ENCODE assay signal across 8 cellular contexts in the genomic region with DNA sequence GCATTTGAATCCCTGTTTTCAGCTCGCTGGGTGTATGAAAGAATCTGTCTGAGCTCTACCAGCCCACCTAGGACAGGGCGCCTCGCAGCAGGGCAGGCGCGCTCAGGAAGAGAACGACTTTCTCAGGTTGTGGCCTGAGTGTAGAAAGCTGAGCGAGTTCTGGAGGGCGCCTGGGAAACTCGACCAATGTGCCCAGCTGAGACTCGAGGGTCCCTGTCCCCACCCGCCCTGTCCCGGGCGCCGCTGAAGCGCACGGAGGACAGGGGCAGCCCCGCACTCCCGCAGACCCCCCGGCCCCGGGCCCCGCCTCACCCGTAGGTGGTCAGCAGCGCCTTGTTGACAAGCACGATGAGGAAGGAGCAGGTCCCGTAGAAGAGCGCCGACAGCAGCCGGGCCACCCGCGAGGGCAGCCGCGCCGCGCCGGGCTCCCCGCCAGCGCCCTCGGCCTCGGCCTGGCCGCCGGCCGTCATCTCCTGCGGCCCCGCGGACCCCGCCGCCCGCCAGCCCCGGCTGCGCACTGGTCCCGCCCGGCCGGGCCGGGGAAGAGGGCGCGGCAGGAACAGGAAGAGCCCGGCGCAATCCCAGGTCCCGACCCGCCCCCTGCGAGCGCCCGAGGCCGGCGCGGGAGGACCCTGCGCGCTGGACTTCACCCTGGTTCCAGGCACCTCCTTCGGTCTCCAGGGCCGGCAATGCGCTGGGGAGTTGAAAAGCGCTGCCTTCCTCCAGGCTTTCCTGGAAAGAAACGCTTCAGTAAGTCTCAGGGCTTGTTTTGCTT. TPM values are rescaled to one million over a fixed set of nuclear protein-coding genes. Genes with fewer than 3 reads are reported as not detected.
DNase-seq lines count a peak whose midpoint lies in the region; ATAC-seq, FAIRE-seq and TF ChIP-seq lines count a peak whose summit lies in the region.

A gene (minus strand): TSS at position 547 of the 775 bp plus-strand sequence. CDS start 77 bp downstream, at position 470.

- no peaks in the 10 kb centered on the region for H3K27me3 ChIP-seq in pancreas

- H3K4me3 ChIP-seq in astrocyte of the spinal cord (ENCODE audit: low read depth, low read length) (peak within 1 kb of the TSS; percentile 58), pancreas (peak within 1 kb of the TSS; percentile 35 to 69 (median 60))

- TF ChIP-seq CTCF in GM13976 (IDR thresholded peaks at IDR 0.05; ENCODE audit: borderline replicate concordance, control extremely low read depth, extremely low read depth, insufficient read depth, missing control alignments) = no peak
- no peak for TF ChIP-seq CTCF in astrocyte of the spinal cord (IDR thresholded peaks at IDR 0.05; ENCODE audit: low read depth, low read length)
- no peak for TF ChIP-seq CTCF in pancreas (IDR thresholded peaks at IDR 0.05)

- WGBS in pancreas, 2 donors = 0% methylated on average over 70 to 73 of the region's 73 CpGs

- peaks cover 0 to 17% (median 15%) of the 10 kb centered on the region in 3 donors for H3K4me1 ChIP-seq in pancreas

- H3K36me3 ChIP-seq in pancreas = no peaks in the 10 kb centered on the region

- intact Hi-C loops in left ventricle myocardium superior (cut with micrococcal nuclease) (no loop called here), pancreas (cut with DNase I) (no loop called here)

- H3K9me3 ChIP-seq in pancreas = no peaks in the 10 kb centered on the region

- ATAC-seq in left ventricle myocardium superior = peak; percentile 97
- peak; percentile 83 to 94 (median 92) for ATAC-seq in pancreas

- peak within 1 kb of the TSS; percentile 84 to 93 (median 89) for H3K27ac ChIP-seq in pancreas

- no peak for FAIRE-seq in pancreas (lab: Jason Lieb, UNC)

- in situ Hi-C loops in GM13976 (cut with MboI; ENCODE audit: low sequenced_read_pairs, unreplicated experiment) (no loop called here), astrocyte of the spinal cord (cut with HindIII; ENCODE audit: low sequenced_read_pairs) (no loop called here)

- DNase-seq in 8988T (peak; percentile 60), GM13976 (ENCODE audit: low spot score) (peak; percentile 73), NCI-H774 (lab: John Stamatoyannopoulos, UW) (peak; percentile 19), astrocyte of the spinal cord (ENCODE audit: low read depth, low spot score) (peak; percentile 51), left ventricle myocardium superior (peak; percentile 87), pancreas (peak; percentile 67 to 88 (median 74)), inferior parietal cortex (ENCODE audit: extremely low spot score) (no peak), NCI-H748 (lab: John Stamatoyannopoulos, UW; ENCODE audit: unreplicated experiment) (no peak)

RNA-seq across cellular contexts. Expression of the gene that starts here (rescaled TPM):
- total RNA-seq in left ventricle myocardium superior = 16.0 TPM
- 10 to 100 TPM; 19.7 to 27.5 (median 22.8) TPM for total RNA-seq in pancreas
- 10 to 100 TPM; 13.9 to 21.3 TPM for polyA plus RNA-seq in pancreas

Comparison
In these comparisons a context has a peak if more than half of its experiments do, and no peak if none do; other contexts are left out.
1. DNase-seq: peak in 8988T (single experiment), GM13976 (single experiment), NCI-H774 (single experiment), astrocyte of the spinal cord (single experiment), left ventricle myocardium superior (single experiment) and pancreas (6 of 6); none in inferior parietal cortex (single experiment) and NCI-H748 (single experiment).